21 cellular contexts compared by ENCODE assay signal in the genomic region with DNA sequence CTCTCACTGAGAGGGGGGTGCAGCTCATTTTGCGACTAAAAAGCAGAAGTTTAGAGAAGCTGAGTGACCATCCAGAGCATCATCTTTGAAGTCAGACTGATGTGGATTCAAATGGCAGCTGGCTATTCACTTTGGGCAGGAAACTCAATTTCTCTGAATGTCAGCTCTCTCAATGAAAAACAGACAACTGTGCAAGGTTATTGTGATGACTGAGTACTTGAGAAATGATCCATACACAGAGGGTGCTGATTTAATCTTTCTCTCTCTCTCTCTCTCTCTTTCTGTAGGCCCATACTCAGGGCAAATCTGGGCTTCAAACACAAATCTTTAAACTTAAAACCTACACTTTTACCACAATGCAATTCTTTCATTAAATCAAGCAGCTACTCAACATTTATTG.
"Had no signal": no experiment of that assay in that cellular context is flagged by ENCODE, and none has a peak within 500 bp of the region (broad histone marks: within the 10 kb centered on the region; RNA-seq: fewer than 3 reads in every experiment).

No MANE protein-coding gene starts in this region.

- DNase-seq: islet precursor cell; left ventricle myocardium inferior; mesendoderm; naive B cell; nucleus accumbens; right lobe of liver; stimulated activated CD4-positive, alpha-beta T cell treated with anti-CD3 and anti-CD28 coated beads, Interleukin-1b, Interleukin-23, amount 100 ng/mL, for 48 hours; stimulated activated CD4-positive, alpha-beta T cell treated with anti-CD3 and anti-CD28 coated beads, Interleukin-2, amount 100 ng/mL, for 48 hours; stimulated activated CD4-positive, alpha-beta T cell treated with anti-CD3 and anti-CD28 coated beads, Interleukin-4, amount 100 ng/mL, for 4 hours; stimulated activated CD8-positive, alpha-beta memory T cell treated with anti-CD3 and anti-CD28 coated beads, Interleukin-4, amount 100 ng/mL, for 48 hours; stimulated activated naive CD4-positive, alpha-beta T cell treated with Interleukin-2 at 50 U/mL for 16 hours; stimulated activated naive CD8-positive, alpha-beta T cell treated with anti-CD3 and anti-CD28 coated beads, Interleukin-15, amount 100 ng/mL, for 72 hours; substantia nigra; testis; thyroid gland; transverse colon; upper lobe of left lung had no signal

- H3K27ac ChIP-seq: left ventricle myocardium inferior, right atrium auricular region, right lobe of liver, testis, thyroid gland, transverse colon, upper lobe of left lung, vagina had no signal

- H3K4me1 ChIP-seq: left ventricle myocardium inferior, right atrium auricular region, right lobe of liver, testis, thyroid gland, transverse colon, upper lobe of left lung, vagina had no signal

- H3K36me3 ChIP-seq: left ventricle myocardium inferior, right atrium auricular region, right lobe of liver, thyroid gland, transverse colon, upper lobe of left lung, vagina had no signal

- H3K4me2 ChIP-seq: smooth muscle cell had no signal

- H3K27me3 ChIP-seq: right atrium auricular region, right lobe of liver, testis, thyroid gland, transverse colon, upper lobe of left lung, vagina had no signal

- H3K4me3 ChIP-seq: left ventricle myocardium inferior, lung, right atrium auricular region, right lobe of liver, smooth muscle cell, testis, thyroid gland, transverse colon, upper lobe of left lung, vagina had no signal

- H3K9me3 ChIP-seq: left ventricle myocardium inferior, right atrium auricular region, right lobe of liver, testis, thyroid gland, transverse colon, upper lobe of left lung, vagina had no signal
